19 cellular contexts compared by ENCODE assay signal in genomic region chr13:48564046-48564445, GRCh38. TPM values are rescaled to one million over a fixed set of nuclear protein-coding genes. Genes with fewer than 3 reads are reported as not detected.
DNase-seq lines count a peak whose midpoint lies in the region; ATAC-seq and TF ChIP-seq lines count a peak whose summit lies in the region.
"Had no signal": no experiment of that assay in that cellular context is flagged by ENCODE, and none has a peak within 500 bp of the region (broad histone marks: within the 10 kb centered on the region; RNA-seq: fewer than 3 reads in every experiment).

No MANE protein-coding gene starts in this region.

- H3K9me3 ChIP-seq in tibial artery = no peaks in the 10 kb centered on the region
- H3K9me3 ChIP-seq: lower lobe of right lung, vagina had no signal

- no peaks in the 10 kb centered on the region for H3K27me3 ChIP-seq in tibial artery
- H3K27me3 ChIP-seq: vagina had no signal

- DNase-seq in HFFc6 (peak; percentile 15), amniotic epithelial cell (ENCODE audit: low read depth) (peak; percentile 66), hepatic stellate cell (ENCODE audit: low spot score) (peak; percentile 23), tibial artery (no peak), kidney glomerular epithelial cell (lab: John Stamatoyannopoulos, UW) (no peak)
- no peak for DNase-seq in naive thymus-derived CD8-positive, alpha-beta T cell
- DNase-seq: activated naive CD8-positive, alpha-beta T cell treated with anti-CD3 and anti-CD28 coated beads, Interleukin-2, amount 50 U/mL, for 24 hours; activated T-cell treated with anti-CD3 and anti-CD28 coated beads for 4 hours; KBM-7; lower lobe of right lung; NCI-H1436 treated with DMSO at 0.1 percent for 48 hours; NCI-H345; stimulated activated naive CD4-positive, alpha-beta T cell treated with Interleukin-2 at 50 U/mL for 16 hours; SW 1271 had no signal

- H3K4me1 Mint-ChIP-seq in HFFc6 (ENCODE audit: low read depth) = peaks cover 47% of the 10 kb centered on the region
- H3K4me1 Mint-ChIP-seq in naive thymus-derived CD8-positive, alpha-beta T cell = peaks cover 12 to 58% (median 25%) of the 10 kb centered on the region in 4 donors

- H3K4me1 ChIP-seq in tibial artery = peaks cover 0 to 22% (median 9%) of the 10 kb centered on the region in 4 donors

- H3K9me3 Mint-ChIP-seq in HFFc6 = no peaks in the 10 kb centered on the region
- no peaks in the 10 kb centered on the region for H3K9me3 Mint-ChIP-seq in naive thymus-derived CD8-positive, alpha-beta T cell
- H3K9me3 Mint-ChIP-seq: activated naive CD8-positive, alpha-beta T cell treated with anti-CD3 and anti-CD28 coated beads, Interleukin-2, amount 50 U/mL, for 24 hours had no signal

- H3K4me3 ChIP-seq in tibial artery = no peak overlapping the region
- H3K4me3 ChIP-seq: lower lobe of right lung, vagina had no signal

- TF ChIP-seq CTCF in 22Rv1 (IDR thresholded peaks at IDR 0.05) (no peak), HFFc6 (IDR thresholded peaks at IDR 0.05) (no peak), tibial artery (IDR thresholded peaks at IDR 0.05) (no peak)

- TF ChIP-seq POLR2A in GM18505 (IDR thresholded peaks at IDR 0.05; ENCODE audit: borderline replicate concordance, extremely low read depth, insufficient read depth, insufficient read length) = no peak

- H3K36me3 ChIP-seq in tibial artery = no peaks in the 10 kb centered on the region
- H3K36me3 ChIP-seq: lower lobe of right lung, vagina had no signal

- H3K4me3 Mint-ChIP-seq in HFFc6 = no peak overlapping the region
- H3K4me3 Mint-ChIP-seq in naive thymus-derived CD8-positive, alpha-beta T cell = no peak overlapping the region
- H3K4me3 Mint-ChIP-seq: activated naive CD8-positive, alpha-beta T cell treated with anti-CD3 and anti-CD28 coated beads, Interleukin-2, amount 50 U/mL, for 24 hours had no signal

- no peak overlapping the region for H3K27ac Mint-ChIP-seq in HFFc6
- H3K27ac Mint-ChIP-seq in naive thymus-derived CD8-positive, alpha-beta T cell = peak overlapping the region in 1 of 10 donors; percentile 20
- H3K27ac Mint-ChIP-seq: activated naive CD8-positive, alpha-beta T cell treated with anti-CD3 and anti-CD28 coated beads, Interleukin-2, amount 50 U/mL, for 24 hours had no signal

- ATAC-seq in naive thymus-derived CD8-positive, alpha-beta T cell = no peak
- ATAC-seq in GM18505 (IDR thresholded peaks at IDR 0.05; ENCODE audit: unreplicated experiment) = no peak
- ATAC-seq: activated CD4-positive, CD25-positive, alpha-beta regulatory T cell treated with anti-CD3 and anti-CD28 coated beads, Interleukin-2, amount 50 U/mL, for 24 hours; activated naive CD8-positive, alpha-beta T cell treated with anti-CD3 and anti-CD28 coated beads, Interleukin-2, amount 50 U/mL, for 24 hours; lower lobe of right lung; sciatic nerve had no signal

- H3K27me3 Mint-ChIP-seq in HFFc6 (ENCODE audit: insufficient read depth) = no peaks in the 10 kb centered on the region; the same call in 1 of the 2 replicates
- H3K27me3 Mint-ChIP-seq in naive thymus-derived CD8-positive, alpha-beta T cell = peaks cover 31 to 72% (median 45%) of the 10 kb centered on the region in 5 donors

- H3K27ac ChIP-seq in 22Rv1 (peak overlapping the region; percentile 85), tibial artery (no peak overlapping the region)
- H3K27ac ChIP-seq: lower lobe of right lung, vagina had no signal

- no peaks in the 10 kb centered on the region for H3K36me3 Mint-ChIP-seq in HFFc6 (ENCODE audit: low read depth)
- H3K36me3 Mint-ChIP-seq in naive thymus-derived CD8-positive, alpha-beta T cell = no peaks in the 10 kb centered on the region

- intact Hi-C loops in tibial artery (cut with DNase I; ENCODE audit: low total_unique reads) = no loop called here

- POLR2A ChIA-PET in naive thymus-derived CD8-positive, alpha-beta T cell (lab: Charles Lee) = interaction anchor here (1.1 kb wide), 1 partner anchor 32 kb away, joined by 3 read pairs; the partner anchor contains the start of gene RCBTB2

RNA-seq across cellular contexts. Expression of gene RCBTB2, which starts 31.2 kb away (rescaled TPM):
- total RNA-seq in HFFc6 (2021; fragmentation: NEBNext Ultra II Directional; extraction: Animal tissue kit (Norgen Biotek cat#: 25700)) = 1 to 10 TPM; 6.6 to 9.3 (median 7.5) TPM
- 1 to 10 TPM; 8.1 to 9.8 TPM for total RNA-seq in naive thymus-derived CD8-positive, alpha-beta T cell
- 10 to 100 TPM in 1 of 3 donors, 1 to 10 TPM in 2; 6.3 to 17.6 (median 6.3) TPM for polyA plus RNA-seq in naive thymus-derived CD8-positive, alpha-beta T cell

Comparison
In these comparisons a context has a peak if more than half of its experiments do, and no peak if none do; other contexts are left out.
1. DNase-seq: peak in HFFc6 (single experiment), amniotic epithelial cell (single experiment) and hepatic stellate cell (single experiment); none in naive thymus-derived CD8-positive, alpha-beta T cell (0 of 10), tibial artery (0 of 2) and kidney glomerular epithelial cell (single experiment).